23 cellular contexts compared by ENCODE assay signal in genomic region chr6:106612956-106613516, GRCh38. TPM values are rescaled to one million over a fixed set of nuclear protein-coding genes. Genes with fewer than 3 reads are reported as not detected.
A peak's percentile ranks its signal among the peaks of the same experiment; 100 is the strongest.
DNase-seq lines count a peak whose midpoint lies in the region; ATAC-seq, FAIRE-seq and TF ChIP-seq lines count a peak whose summit lies in the region.
"Had no signal": no experiment of that assay in that cellular context is flagged by ENCODE, and none has a peak within 500 bp of the region (broad histone marks: within the 10 kb centered on the region; RNA-seq: fewer than 3 reads in every experiment).

No MANE protein-coding gene starts in this region.

- peaks cover 3% of the 10 kb centered on the region; the same call in 1 of the 2 replicates for H3K36me3 ChIP-seq in HUES48 (ENCODE audit: control insufficient read depth, insufficient read depth, low read length)
- H3K36me3 ChIP-seq: WERI-Rb-1 had no signal

- peaks cover 14% of the 10 kb centered on the region for H3K4me1 Mint-ChIP-seq in activated CD8-positive, alpha-beta T cell treated with anti-CD3 and anti-CD28 coated beads for 36 hours (ENCODE audit: low read depth)

- no peak for DNase-seq in GM12891 (ENCODE audit: insufficient read length, low spot score)
- DNase-seq in activated CD8-positive, alpha-beta T cell treated with anti-CD3 and anti-CD28 coated beads for 36 hours, result no peak
- DNase-seq in kidney tubule cell (ENCODE audit: low spot score), result peak; percentile 20
- no peak for DNase-seq in globus pallidus (ENCODE audit: low spot score)
- no peak for DNase-seq in AG08395 (ENCODE audit: low spot score)
- DNase-seq: activated naive CD4-positive, alpha-beta T cell; DMS79 treated with DMSO at 0.1 percent for 48 hours; effector CD4-positive, alpha-beta T cell; left cardiac atrium; NCI-H1105 treated with DMSO at 0.1 percent for 48 hours; NCI-H2081; NCI-H446 treated with DMSO at 0.1 percent for 48 hours; RPMI8226; tibial artery; WERI-Rb-1 had no signal

- no peaks in the 10 kb centered on the region for H3K9me3 ChIP-seq in HUES48 (ENCODE audit: control insufficient read depth, insufficient read depth, low read length)
- H3K9me3 ChIP-seq: tibial artery had no signal

- H3K27me3 ChIP-seq in HUES48 (ENCODE audit: control insufficient read depth, insufficient read depth, low read length), result no peaks in the 10 kb centered on the region
- H3K27me3 ChIP-seq: tibial artery had no signal

- H3K4me3 ChIP-seq in HUES48 (ENCODE audit: low read depth, low read length), result no peak overlapping the region
- H3K4me3 ChIP-seq: SK-N-MC, tibial artery had no signal

- TF ChIP-seq CTCF in activated CD8-positive, alpha-beta T cell treated with anti-CD3 and anti-CD28 coated beads for 36 hours (IDR thresholded peaks at IDR 0.05), result no peak

- peak overlapping the region; percentile 68 for H3K9ac ChIP-seq in HUES48 (ENCODE audit: low read depth, low read length)
- H3K9ac ChIP-seq: parathyroid adenoma had no signal

- no peak for TF ChIP-seq POLR2A in GM12891 (IDR thresholded peaks at IDR 0.05; ENCODE audit: low read depth, low read length)

- peaks cover 4% of the 10 kb centered on the region for H3K36me3 Mint-ChIP-seq in activated CD8-positive, alpha-beta T cell treated with anti-CD3 and anti-CD28 coated beads for 36 hours (ENCODE audit: low read depth)

- H3K9me3 Mint-ChIP-seq in activated CD8-positive, alpha-beta T cell treated with anti-CD3 and anti-CD28 coated beads for 36 hours, result no peaks in the 10 kb centered on the region
- H3K9me3 Mint-ChIP-seq: natural killer cell treated with Interleukin-12 subunit alpha and Interleukin-12 subunit beta and Interleukin-15 and Interleukin-18, amount 100 ng/mL, for 72 hours had no signal

- H3K27ac Mint-ChIP-seq in activated CD8-positive, alpha-beta T cell treated with anti-CD3 and anti-CD28 coated beads for 36 hours, result peak overlapping the region; percentile 29
- H3K27ac Mint-ChIP-seq: natural killer cell treated with Interleukin-12 subunit alpha and Interleukin-12 subunit beta and Interleukin-15 and Interleukin-18, amount 100 ng/mL, for 72 hours had no signal

- peak; percentile 42 for ATAC-seq in activated CD8-positive, alpha-beta T cell treated with anti-CD3 and anti-CD28 coated beads for 36 hours
- ATAC-seq in HG02610 (IDR thresholded peaks at IDR 0.05; ENCODE audit: unreplicated experiment), result no peak
- ATAC-seq: HCT116; left cardiac atrium; natural killer cell treated with Interleukin-12 subunit alpha and Interleukin-12 subunit beta and Interleukin-15 and Interleukin-18, amount 100 ng/mL, for 72 hours; sciatic nerve had no signal

- peak overlapping the region; percentile 94 for H3K27ac ChIP-seq in HUES48 (ENCODE audit: low read depth, low read length)
- H3K27ac ChIP-seq: parathyroid adenoma, SK-N-MC, tibial artery, WERI-Rb-1 had no signal

- intact Hi-C loops in activated CD8-positive, alpha-beta T cell treated with anti-CD3 and anti-CD28 coated beads for 36 hours (cut with micrococcal nuclease), result no loop called here

- no peaks in the 10 kb centered on the region for H3K27me3 Mint-ChIP-seq in activated CD8-positive, alpha-beta T cell treated with anti-CD3 and anti-CD28 coated beads for 36 hours
- H3K27me3 Mint-ChIP-seq: natural killer cell treated with Interleukin-12 subunit alpha and Interleukin-12 subunit beta and Interleukin-15 and Interleukin-18, amount 100 ng/mL, for 72 hours had no signal

- peak; percentile 65 for FAIRE-seq in GM12891 (lab: Jason Lieb, UNC)
- FAIRE-seq: frontal cortex had no signal

- POLR2A ChIA-PET in activated CD8-positive, alpha-beta T cell treated with anti-CD3 and anti-CD28 coated beads for 36 hours (lab: Charles Lee), result no interaction called here

- CTCF ChIA-PET in activated CD8-positive, alpha-beta T cell treated with anti-CD3 and anti-CD28 coated beads for 36 hours (lab: Charles Lee), result no interaction called here

- H3K4me3 Mint-ChIP-seq in activated CD8-positive, alpha-beta T cell treated with anti-CD3 and anti-CD28 coated beads for 36 hours, result no peak overlapping the region
- H3K4me3 Mint-ChIP-seq: natural killer cell treated with Interleukin-12 subunit alpha and Interleukin-12 subunit beta and Interleukin-15 and Interleukin-18, amount 100 ng/mL, for 72 hours had no signal

- peaks cover 38% of the 10 kb centered on the region for H3K4me1 ChIP-seq in HUES48 (ENCODE audit: control insufficient read depth, insufficient read depth, low read length)
- H3K4me1 ChIP-seq: parathyroid adenoma, tibial artery had no signal

TF ChIP-seq in GM12891, 5 proteins besides CTCF, POLR2A, EP300 and RAD21:
- TF ChIP-seq POLR2AphosphoS5 (IDR thresholded peaks at IDR 0.05; ENCODE audit: low read depth, low read length) (no peak), POU2F2 (IDR thresholded peaks at IDR 0.05; ENCODE audit: low read depth, low read length) (no peak), SPI1 (IDR thresholded peaks at IDR 0.05; ENCODE audit: low read depth, low read length) (no peak), PAX5 (IDR thresholded peaks at IDR 0.05; ENCODE audit: insufficient read depth, low read length, severe bottlenecking) (no peak), TAF1 (IDR thresholded peaks at IDR 0.05; ENCODE audit: low read depth, low read length) (no peak)

RNA-seq across cellular contexts. Expression of gene RTN4IP1, which starts 16.3 kb away (rescaled TPM):
- 6.8 TPM for polyA plus RNA-seq in GM12891 (2012; ENCODE audit: low read depth, missing spikeins)
- total RNA-seq in activated CD8-positive, alpha-beta T cell treated with anti-CD3 and anti-CD28 coated beads for 36 hours, result 1 to 10 TPM; 8.4 to 9.6 TPM

RNA-seq across cellular contexts. Expression of gene QRSL1, which starts 16.3 kb away (rescaled TPM):
- polyA plus RNA-seq in GM12891 (2012; ENCODE audit: low read depth, missing spikeins), result 7.3 TPM
- 10 to 100 TPM; 16.6 to 20.8 TPM for total RNA-seq in activated CD8-positive, alpha-beta T cell treated with anti-CD3 and anti-CD28 coated beads for 36 hours
